23 cellular contexts compared by ENCODE assay signal in genomic region chr9:109428854-109429253, GRCh38.
"Had no signal": no experiment of that assay in that cellular context is flagged by ENCODE, and none has a peak within 500 bp of the region (broad histone marks: within the 10 kb centered on the region; RNA-seq: fewer than 3 reads in every experiment).

No MANE protein-coding gene starts in this region.

- H3K27ac Mint-ChIP-seq: activated CD4-positive, alpha-beta T cell treated with anti-CD3 and anti-CD28 coated beads for 36 hours; activated CD8-positive, alpha-beta T cell treated with anti-CD3 and anti-CD28 coated beads for 36 hours; activated naive CD4-positive, alpha-beta T cell treated with anti-CD3 and anti-CD28 coated beads, Interleukin-2, amount 10 ng/mL, durations not matched to agents 7 days and 5 days; activated naive CD8-positive, alpha-beta T cell treated with anti-CD3 and anti-CD28 coated beads for 36 hours; activated T-cell treated with anti-CD3 and anti-CD28 coated beads, Interleukin-2, amount 50 U/mL, for 72 hours; activated T-helper 2 cell treated with anti-CD3 and anti-CD28 coated beads, Interferon-gamma antibody, Interleukin-2, Interleukin-4, amounts not matched to agents 10 μg/mL and 5 μg/mL and 100 μg/mL, durations not matched to agents 14 hours and 24 hours and 36 hours; T-helper 1 cell treated with Interleukin-12 subunit alpha and Interleukin-12 subunit beta and Interleukin-4 antibody, amounts not matched to agents 30 μg/mL and 1 μg/mL, for 36 hours had no signal

- H3K27me3 ChIP-seq: MG63, Peyer's patch had no signal

- H3K9me3 Mint-ChIP-seq: activated CD8-positive, alpha-beta T cell treated with anti-CD3 and anti-CD28 coated beads for 36 hours; activated naive CD4-positive, alpha-beta T cell treated with anti-CD3 and anti-CD28 coated beads, Interleukin-2, amount 10 ng/mL, durations not matched to agents 7 days and 5 days; activated naive CD8-positive, alpha-beta T cell treated with anti-CD3 and anti-CD28 coated beads for 36 hours; activated T-cell treated with anti-CD3 and anti-CD28 coated beads, Interleukin-2, amount 50 U/mL, for 72 hours; activated T-helper 2 cell treated with anti-CD3 and anti-CD28 coated beads, Interferon-gamma antibody, Interleukin-2, Interleukin-4, amounts not matched to agents 10 μg/mL and 5 μg/mL and 100 μg/mL, durations not matched to agents 14 hours and 24 hours and 36 hours; T-helper 1 cell treated with Interleukin-12 subunit alpha and Interleukin-12 subunit beta and Interleukin-4 antibody, amounts not matched to agents 30 μg/mL and 1 μg/mL, for 36 hours had no signal

- H3K4me3 ChIP-seq: MG63, Peyer's patch had no signal

- ATAC-seq: activated CD4-positive, alpha-beta T cell treated with anti-CD3 and anti-CD28 coated beads for 36 hours; activated CD8-positive, alpha-beta T cell treated with anti-CD3 and anti-CD28 coated beads for 36 hours; activated T-cell treated with anti-CD3 and anti-CD28 coated beads, Interleukin-2, amount 50 U/mL, for 72 hours had no signal

- H3K36me3 Mint-ChIP-seq: activated naive CD4-positive, alpha-beta T cell treated with anti-CD3 and anti-CD28 coated beads, Interleukin-2, amount 10 ng/mL, durations not matched to agents 7 days and 5 days; activated naive CD8-positive, alpha-beta T cell treated with anti-CD3 and anti-CD28 coated beads for 36 hours had no signal

- H3K4me3 Mint-ChIP-seq: activated CD4-positive, alpha-beta T cell treated with anti-CD3 and anti-CD28 coated beads for 36 hours; activated CD8-positive, alpha-beta T cell treated with anti-CD3 and anti-CD28 coated beads for 36 hours; activated naive CD4-positive, alpha-beta T cell treated with anti-CD3 and anti-CD28 coated beads, Interleukin-2, amount 10 ng/mL, durations not matched to agents 7 days and 5 days; activated naive CD8-positive, alpha-beta T cell treated with anti-CD3 and anti-CD28 coated beads for 36 hours; activated T-cell treated with anti-CD3 and anti-CD28 coated beads, Interleukin-2, amount 50 U/mL, for 72 hours; T-helper 1 cell treated with Interleukin-12 subunit alpha and Interleukin-12 subunit beta and Interleukin-4 antibody, amounts not matched to agents 30 μg/mL and 1 μg/mL, for 36 hours had no signal

- H3K4me1 Mint-ChIP-seq: activated CD4-positive, alpha-beta T cell treated with anti-CD3 and anti-CD28 coated beads for 36 hours; activated naive CD4-positive, alpha-beta T cell treated with anti-CD3 and anti-CD28 coated beads, Interleukin-2, amount 10 ng/mL, durations not matched to agents 7 days and 5 days; activated naive CD8-positive, alpha-beta T cell treated with anti-CD3 and anti-CD28 coated beads for 36 hours had no signal

- H3K4me1 ChIP-seq: Peyer's patch had no signal

- DNase-seq: activated CD4-positive, alpha-beta T cell treated with anti-CD3 and anti-CD28 coated beads for 36 hours; activated CD8-positive, alpha-beta memory T cell treated with anti-CD3 and anti-CD28 coated beads, Interleukin-2, amount 50 U/mL, for 4 hours; activated CD8-positive, alpha-beta T cell treated with anti-CD3 and anti-CD28 coated beads for 36 hours; activated gamma-delta T cell treated with Interleukin-2 at 50 U/mL for 16 hours; activated naive CD4-positive, alpha-beta T cell treated with anti-CD3 and anti-CD28 coated beads, Interleukin-2, amount 10 ng/mL, durations not matched to agents 7 days and 5 days; activated naive CD8-positive, alpha-beta T cell treated with anti-CD3 and anti-CD28 coated beads for 36 hours; activated T-cell treated with anti-CD3 and anti-CD28 coated beads, Interleukin-2, amount 50 U/mL, for 72 hours; anterior cingulate cortex; central memory CD4-positive, alpha-beta T cell; MG63; MV-4-11; NCI-H1105; NCI-H1436; NCI-H1694 treated with DMSO at 0.1 percent for 48 hours; NCI-H2029 treated with DMSO at 0.1 percent for 48 hours; NCI-H345; NCI-H510A; NCI-H526 treated with DMSO at 0.1 percent for 48 hours; Peyer's patch; SHP77 treated with DMSO at 0.1 percent for 48 hours had no signal

- H3K9me3 ChIP-seq: MG63, Peyer's patch had no signal

- H3K27ac ChIP-seq: Peyer's patch, RWPE1 had no signal
